In the genomic region with DNA sequence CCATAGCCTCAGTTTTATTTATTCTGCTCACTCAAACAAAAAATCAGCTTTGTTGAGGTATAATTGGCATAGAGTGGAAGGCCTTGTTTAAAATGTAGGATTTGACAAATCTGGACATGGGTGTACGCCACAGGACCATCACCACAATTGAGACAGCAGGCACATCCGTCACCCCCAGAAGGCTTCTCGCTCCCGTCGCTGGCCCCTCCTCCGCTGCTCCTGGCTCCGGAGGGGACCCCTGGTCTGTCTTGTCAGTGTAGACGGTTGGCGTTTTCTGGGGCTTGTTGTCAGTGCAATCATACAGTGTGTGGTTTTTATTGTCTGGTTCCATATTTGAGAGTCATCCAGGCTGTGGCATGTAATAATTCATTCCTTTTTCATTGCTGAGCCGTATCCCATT, we compare ENCODE assay signal across 11 cellular contexts.
"Had no signal": no experiment of that assay in that cellular context is flagged by ENCODE, and none has a peak within 500 bp of the region (broad histone marks: within the 10 kb centered on the region; RNA-seq: fewer than 3 reads in every experiment).

No MANE protein-coding gene starts in this region.

- H3K4me1 ChIP-seq: left ventricle myocardium inferior had no signal

- H3K36me3 ChIP-seq: left ventricle myocardium inferior, WERI-Rb-1 had no signal

- H3K9me3 ChIP-seq: left ventricle myocardium inferior had no signal

- H3K27me3 ChIP-seq: hepatocyte had no signal

- DNase-seq: activated CD4-positive, alpha-beta memory T cell treated with anti-CD3 and anti-CD28 coated beads, Interleukin-2, amount 10 ng/mL, durations not matched to agents 7 days and 5 days; activated gamma-delta T cell treated with Interleukin-2 at 50 U/mL for 16 hours; activated naive CD8-positive, alpha-beta T cell treated with anti-CD3 and anti-CD28 coated beads, Interleukin-2, amount 50 U/mL, for 24 hours; activated T-cell treated with anti-CD3 and anti-CD28 coated beads, Interleukin-2, amount 50 U/mL, for 48 hours; mesenchymal stem cell; nephron progenitor cell; stimulated activated CD4-positive, alpha-beta T cell treated with anti-CD3 and anti-CD28 coated beads, Interleukin-2, amount 100 ng/mL, for 48 hours; WERI-Rb-1 had no signal

- ATAC-seq: activated naive CD8-positive, alpha-beta T cell treated with anti-CD3 and anti-CD28 coated beads, Interleukin-2, amount 50 U/mL, for 24 hours; stimulated activated memory B cell treated with anti-CD40 and anti-IgM and Interleukin-4, amounts not matched to agents 10 μg/mL and 1 μg/mL and 100 μg/mL, for 72 hours had no signal

- H3K4me3 ChIP-seq: hepatocyte, left ventricle myocardium inferior had no signal

- H3K27ac ChIP-seq: hepatocyte, left ventricle myocardium inferior, WERI-Rb-1 had no signal
